Comparison of ENCODE assay signal across 12 cellular contexts in genomic region chr1:41740058-41740457, GRCh38.
A peak's percentile ranks its signal among the peaks of the same experiment; 100 is the strongest.
DNase-seq lines count a peak whose midpoint lies in the region; ATAC-seq and TF ChIP-seq lines count a peak whose summit lies in the region.
"Had no signal": no experiment of that assay in that cellular context is flagged by ENCODE, and none has a peak within 500 bp of the region (broad histone marks: within the 10 kb centered on the region; RNA-seq: fewer than 3 reads in every experiment).

No MANE protein-coding gene starts in this region.

- in situ Hi-C loops in IMR-90 (cut with MboI; ENCODE audit: low sequenced_read_pairs) = no loop called here

- no peaks in the 10 kb centered on the region for H3K9me3 Mint-ChIP-seq in CD14-positive monocyte
- no peaks in the 10 kb centered on the region for H3K9me3 Mint-ChIP-seq in activated naive CD4-positive, alpha-beta T cell treated with anti-CD3 and anti-CD28 coated beads, Interleukin-2, amount 50 U/mL, for 72 hours
- H3K9me3 Mint-ChIP-seq in naive thymus-derived CD4-positive, alpha-beta T cell = no peaks in the 10 kb centered on the region

- no peak overlapping the region for H3K23ac ChIP-seq in IMR-90 (ENCODE audit: low read depth, low read length)

- peak overlapping the region in 1 of 2 experiments; percentile 94; a peak in 3 of 4 replicates for H4K8ac ChIP-seq in IMR-90 (ENCODE audit: low read depth in 2 of 2, low read length in 2 of 2)

- CTCF ChIA-PET in IMR-90 (lab: Yijun Ruan, JAX) = no interaction called here
- CTCF ChIA-PET in naive thymus-derived CD4-positive, alpha-beta T cell (lab: Charles Lee) = interaction anchor here (1.0 kb wide), 1 partner anchor 66 kb away, joined by 3 read pairs; no protein-coding TSS in a partner anchor

- H3K27ac Mint-ChIP-seq in CD14-positive monocyte = peak overlapping the region; percentile 99 to 100 (median 99)
- peak overlapping the region; percentile 85 to 89 for H3K27ac Mint-ChIP-seq in activated naive CD4-positive, alpha-beta T cell treated with anti-CD3 and anti-CD28 coated beads, Interleukin-2, amount 50 U/mL, for 72 hours
- H3K27ac Mint-ChIP-seq in naive thymus-derived CD4-positive, alpha-beta T cell = peak overlapping the region in 3 of 9 donors; percentile 29 to 94 (median 59)

- no peak overlapping the region for H2AK9ac ChIP-seq in IMR-90 (replicated peaks; ENCODE audit: low read depth, low read length, poor library complexity)

- TF ChIP-seq POLR2A in IMR-90 (IDR thresholded peaks at IDR 0.05; ENCODE audit: low read depth, low read length) (no peak), esophagus muscularis mucosa (IDR thresholded peaks at IDR 0.05; ENCODE audit: low read depth) (no peak)

- dilution Hi-C loops in IMR-90 (cut with HindIII; ENCODE audit: low sequenced_read_pairs, unreplicated experiment) = no loop called here

- H3K27ac ChIP-seq in IMR-90 (ENCODE audit: insufficient read depth, low read length) = no peak overlapping the region
- H3K27ac ChIP-seq in naive thymus-derived CD4-positive, alpha-beta T cell (ENCODE audit: low read depth, low read length) = no peak overlapping the region
- no peak overlapping the region for H3K27ac ChIP-seq in esophagus muscularis mucosa (replicated peaks in 1 of 4)

- TF ChIP-seq RAD21 in IMR-90 (IDR thresholded peaks at IDR 0.05; ENCODE audit: low read length) = no peak

- peaks cover 9 to 12% of the 10 kb centered on the region in 2 donors for H3K36me3 Mint-ChIP-seq in CD14-positive monocyte
- peaks cover 0 to 4% of the 10 kb centered on the region in 2 donors for H3K36me3 Mint-ChIP-seq in activated naive CD4-positive, alpha-beta T cell treated with anti-CD3 and anti-CD28 coated beads, Interleukin-2, amount 50 U/mL, for 72 hours
- H3K36me3 Mint-ChIP-seq in naive thymus-derived CD4-positive, alpha-beta T cell = peaks cover 0 to 3% (median 0%) of the 10 kb centered on the region in 5 donors

- no peak overlapping the region for H3K9ac ChIP-seq in IMR-90 (ENCODE audit: low read depth, low read length)

- H2BK20ac ChIP-seq in IMR-90 (ENCODE audit: low read depth, low read length) = peak overlapping the region; percentile 70; the same call in 1 of the 2 replicates

- TF ChIP-seq EP300 in esophagus muscularis mucosa (IDR thresholded peaks at IDR 0.05) = no peak

- H3K36me3 ChIP-seq in IMR-90 (ENCODE audit: control insufficient read depth, insufficient read depth, low read length) (no peaks in the 10 kb centered on the region), esophagus muscularis mucosa (no peaks in the 10 kb centered on the region)
- H3K36me3 ChIP-seq in naive thymus-derived CD4-positive, alpha-beta T cell (ENCODE audit: control insufficient read depth in 2 of 3, insufficient read depth in 3 of 3, low read length in 3 of 3) = no peaks in the 10 kb centered on the region

- peaks cover 26% of the 10 kb centered on the region for H3K9me1 ChIP-seq in IMR-90 (ENCODE audit: insufficient read depth, low read length)

- H4K91ac ChIP-seq in IMR-90 (ENCODE audit: insufficient read depth, low read depth, low read length) = 0 out of 2 replicates have a peak overlapping the region, but pooled peaks have one; percentile 96

- intact Hi-C loops in CD14-positive monocyte (cut with micrococcal nuclease) = loop anchor here in 1 of 2 donors (5.0 kb wide), 1 partner anchor 37 kb away; no protein-coding TSS in a partner anchor
- intact Hi-C loops in IMR-90 (cut with micrococcal nuclease) = no loop called here
- intact Hi-C loops in naive thymus-derived CD4-positive, alpha-beta T cell (cut with micrococcal nuclease) = loop anchor here in 1 of 2 donors (2.0 kb wide), 1 partner anchor 63 kb away; no protein-coding TSS in a partner anchor
- intact Hi-C loops in esophagus muscularis mucosa (cut with DNase I) = no loop called here

- peaks cover 0 to 2% (median 0%) of the 10 kb centered on the region in 3 donors for H3K27me3 Mint-ChIP-seq in CD14-positive monocyte (ENCODE audit: low read depth in 3 of 3)
- H3K27me3 Mint-ChIP-seq in naive thymus-derived CD4-positive, alpha-beta T cell = no peaks in the 10 kb centered on the region

- peak overlapping the region; percentile 93 for H2BK120ac ChIP-seq in IMR-90 (ENCODE audit: low read depth, low read length)

- no peaks in the 10 kb centered on the region for H3K27me3 ChIP-seq in IMR-90 (ENCODE audit: control insufficient read depth, insufficient read depth, low read length)
- H3K27me3 ChIP-seq in naive thymus-derived CD4-positive, alpha-beta T cell (ENCODE audit: control insufficient read depth in 2 of 2, insufficient read depth in 2 of 2, low read length in 2 of 2) = no peaks in the 10 kb centered on the region
- H3K27me3 ChIP-seq in esophagus muscularis mucosa = no peaks in the 10 kb centered on the region

- H3K56ac ChIP-seq in IMR-90 (ENCODE audit: extremely low read depth, insufficient read depth, low read length) = no peak overlapping the region

- no peak overlapping the region for H3K4me2 ChIP-seq in IMR-90 (ENCODE audit: low read depth, low read length)

- H3K4me3 Mint-ChIP-seq in CD14-positive monocyte = no peak overlapping the region
- H3K4me3 Mint-ChIP-seq in naive thymus-derived CD4-positive, alpha-beta T cell = peak overlapping the region in 6 of 10 donors; percentile 21 to 83 (median 66)

- H3K79me1 ChIP-seq in IMR-90 (ENCODE audit: low read depth in 1 of 2, low read length in 2 of 2) = peaks cover 0 to 7% of the 10 kb centered on the region in 2 experiments; a peak in 2 of 4 replicates

- H3K4ac ChIP-seq in IMR-90 (ENCODE audit: low read depth, low read length) = peak overlapping the region; percentile 94

- ATAC-seq in IMR-90 (ENCODE audit: low read depth) (no peak), GM18907 (IDR thresholded peaks at IDR 0.05; ENCODE audit: unreplicated experiment) (no peak)
- no peak for ATAC-seq in activated naive CD4-positive, alpha-beta T cell treated with anti-CD3 and anti-CD28 coated beads, Interleukin-2, amount 50 U/mL, for 72 hours
- no peak for ATAC-seq in naive thymus-derived CD4-positive, alpha-beta T cell

- H3K4me1 ChIP-seq in IMR-90 (ENCODE audit: control insufficient read depth, insufficient read depth, low read length) (peaks cover 26% of the 10 kb centered on the region), esophagus muscularis mucosa (peaks cover 3 to 22% (median 10%) of the 10 kb centered on the region in 4 donors)
- peaks cover 23 to 31% of the 10 kb centered on the region in 2 donors for H3K4me1 ChIP-seq in naive thymus-derived CD4-positive, alpha-beta T cell (ENCODE audit: control insufficient read depth in 2 of 2, insufficient read depth in 2 of 2, low read length in 2 of 2)

- H3K14ac ChIP-seq in IMR-90 (replicated peaks; ENCODE audit: low read depth, low read length) = peak overlapping the region; percentile 79; the same call in 1 of the 2 replicates

- no peak for TF ChIP-seq CTCF in CD14-positive monocyte (IDR thresholded peaks at IDR 0.05)
- no peak for TF ChIP-seq CTCF in IMR-90 (conservative IDR thresholded peaks at IDR 0.05; ENCODE audit: low read depth, low read length)
- no peak for TF ChIP-seq CTCF in esophagus muscularis mucosa (IDR thresholded peaks at IDR 0.05)

- peak overlapping the region; percentile 90; the same call in 1 of the 2 replicates for H3K18ac ChIP-seq in IMR-90 (ENCODE audit: low read depth, low read length)

- POLR2A ChIA-PET in IMR-90 (lab: Charles Lee; ENCODE audit: unreplicated experiment) = no interaction called here
- POLR2A ChIA-PET in naive thymus-derived CD4-positive, alpha-beta T cell (lab: Charles Lee) = no interaction called here

- peak overlapping the region; percentile 89 for H2BK5ac ChIP-seq in IMR-90 (ENCODE audit: low read depth, low read length, poor library complexity, severe bottlenecking)

- no peak for DNase-seq in CD14-positive monocyte (ENCODE audit: low spot score)
- DNase-seq in IMR-90 = no peak
- no peak for DNase-seq in activated naive CD4-positive, alpha-beta T cell treated with anti-CD3 and anti-CD28 coated beads, Interleukin-2, amount 50 U/mL, for 72 hours (ENCODE audit: low spot score in 2 of 2)
- no peak for DNase-seq in naive thymus-derived CD4-positive, alpha-beta T cell
- DNase-seq in esophagus muscularis mucosa (ENCODE audit: extremely low spot score) = no peak
- DNase-seq in OCI-M1 (lab: John Stamatoyannopoulos, UW) = no peak
- DNase-seq in NCI-H1105 treated with DMSO at 0.1 percent for 48 hours (lab: John Stamatoyannopoulos, UW) = no peak
- DNase-seq: cerebellar nuclear complex; DMS53; NCI-H2081 treated with DMSO at 0.1 percent for 48 hours; stimulated activated naive CD4-positive, alpha-beta T cell had no signal

- H2AK5ac ChIP-seq in IMR-90 (ENCODE audit: low read depth, low read length) = peak overlapping the region; percentile 87

- H2BK15ac ChIP-seq in IMR-90 (ENCODE audit: low read depth, low read length) = peak overlapping the region; percentile 86; the same call in 2 of the 3 replicates

- WGBS in IMR-90 (ENCODE audit: extremely low coverage in 2 of 2, insufficient read length in 1 of 2), 2 experiments = no CpG with 5 or more reads among the region's 5 CpGs
- WGBS in esophagus muscularis mucosa = 87% methylated on average over 4 of the region's 5 CpGs

- H4K5ac ChIP-seq in IMR-90 (ENCODE audit: low read depth, low read length) = no peak overlapping the region; the same call in 1 of the 2 replicates

- peaks cover 96% of the 10 kb centered on the region for H3K4me1 Mint-ChIP-seq in CD14-positive monocyte
- peaks cover 16 to 83% (median 40%) of the 10 kb centered on the region in 7 donors for H3K4me1 Mint-ChIP-seq in naive thymus-derived CD4-positive, alpha-beta T cell

- H4K20me1 ChIP-seq in IMR-90 (ENCODE audit: insufficient read depth, low read length) = no peaks in the 10 kb centered on the region

- BruUV-seq in IMR-90 (replicated peaks; lab: Mats Ljungman, UMichigan) = no TSS peak

- H3K9me3 ChIP-seq in IMR-90 (ENCODE audit: control insufficient read depth, insufficient read depth, low read length) (no peaks in the 10 kb centered on the region), esophagus muscularis mucosa (no peaks in the 10 kb centered on the region)
- no peaks in the 10 kb centered on the region for H3K9me3 ChIP-seq in naive thymus-derived CD4-positive, alpha-beta T cell (ENCODE audit: control insufficient read depth in 2 of 3, low read length in 3 of 3)

- H3K4me3 ChIP-seq in IMR-90 (ENCODE audit: insufficient read depth, low read depth, low read length) (no peak overlapping the region), esophagus muscularis mucosa (no peak overlapping the region)
- H3K4me3 ChIP-seq in naive thymus-derived CD4-positive, alpha-beta T cell (ENCODE audit: low read length) = no peak overlapping the region

- no peak overlapping the region for H2AFZ ChIP-seq in IMR-90 (replicated peaks; ENCODE audit: low read length, poor library complexity)

TF ChIP-seq in IMR-90, 13 proteins besides CTCF, POLR2A, EP300 and RAD21 (continues in another document):
- no peak for TF ChIP-seq RCOR1 (IDR thresholded peaks at IDR 0.05; ENCODE audit: insufficient replicate concordance, low read length)
- TF ChIP-seq NFE2L2 (IDR thresholded peaks at IDR 0.05; ENCODE audit: low read depth, low read length) = no peak
- TF ChIP-seq MXI1 (IDR thresholded peaks at IDR 0.05; ENCODE audit: borderline replicate concordance, low read depth, low read length) = no peak
- no peak for TF ChIP-seq RFX5 (IDR thresholded peaks at IDR 0.05; ENCODE audit: low read depth, low read length)
- no peak for TF ChIP-seq CEBPB (IDR thresholded peaks at IDR 0.05; ENCODE audit: low read depth, low read length)
- no peak for TF ChIP-seq MAFK (IDR thresholded peaks at IDR 0.05; ENCODE audit: low read depth, low read length)
- TF ChIP-seq BHLHE40 (IDR thresholded peaks at IDR 0.05; ENCODE audit: low read depth, low read length) = no peak

Comparison
In these comparisons a context has a peak if more than half of its experiments do, and no peak if none do; other contexts are left out.
1. H3K4me3 Mint-ChIP-seq: peak in naive thymus-derived CD4-positive, alpha-beta T cell (6 of 10); none in CD14-positive monocyte (0 of 2).